Comparison of ENCODE assay signal across 10 cellular contexts in the genomic region with DNA sequence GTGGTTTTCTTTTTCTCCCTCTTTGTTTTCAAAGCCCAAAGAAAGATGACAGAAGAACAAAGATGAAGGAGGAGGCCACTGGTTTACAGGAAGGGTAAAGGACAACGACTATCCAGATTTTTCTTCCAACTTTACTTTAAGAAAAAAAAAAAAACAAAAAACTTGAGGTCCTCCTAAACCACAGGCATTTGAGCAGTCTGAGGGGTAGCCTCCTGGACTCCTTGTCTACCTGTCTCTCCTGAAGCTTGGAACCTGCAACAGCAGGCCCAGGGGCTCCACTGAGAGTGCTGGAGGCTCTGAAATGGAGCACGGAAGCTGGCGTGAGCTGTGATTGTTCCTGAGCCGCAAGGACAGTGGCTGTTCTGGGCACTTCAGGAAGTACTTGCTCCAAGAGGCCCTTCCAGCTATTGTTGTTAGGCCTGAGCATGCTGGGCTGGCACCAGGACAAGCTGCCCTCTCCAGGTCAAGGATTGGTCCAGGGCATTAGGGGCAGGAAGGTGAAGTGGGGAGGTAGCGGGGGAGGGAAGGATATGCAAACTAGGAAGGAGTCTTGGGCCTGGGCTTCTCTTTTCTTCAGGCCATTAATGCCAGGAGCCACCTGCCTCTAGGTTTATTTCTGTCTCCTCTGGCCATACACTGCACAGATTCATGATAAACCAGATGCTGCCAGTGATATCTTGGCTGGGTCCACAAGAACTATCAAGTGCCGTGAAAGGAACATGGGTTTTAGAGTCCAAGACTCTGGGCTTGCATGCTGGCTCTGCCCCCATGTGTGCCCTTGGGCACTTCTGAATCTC.
A peak's percentile ranks its signal among the peaks of the same experiment; 100 is the strongest.
DNase-seq lines count a peak whose midpoint lies in the region; ATAC-seq and TF ChIP-seq lines count a peak whose summit lies in the region.
"Had no signal": no experiment of that assay in that cellular context is flagged by ENCODE, and none has a peak within 500 bp of the region (broad histone marks: within the 10 kb centered on the region; RNA-seq: fewer than 3 reads in every experiment).

No MANE protein-coding gene starts in this region.

- H2AFZ ChIP-seq in GM23248 = no peak overlapping the region

- H3K27me3 Mint-ChIP-seq in activated CD8-positive, alpha-beta T cell treated with anti-CD3 and anti-CD28 coated beads, Interleukin-2, amount 10 ng/mL, durations not matched to agents 7 days and 5 days (ENCODE audit: low read depth) = no peaks in the 10 kb centered on the region

- H3K27ac ChIP-seq in GM23248 (peak overlapping the region; percentile 3; the same call in 1 of the 2 replicates), Panc1 (ENCODE audit: low read length) (peak overlapping the region; percentile 96), left ventricle myocardium inferior (replicated peaks) (peak overlapping the region; percentile 77)

- ATAC-seq in Panc1 = no peak
- ATAC-seq in activated CD8-positive, alpha-beta T cell treated with anti-CD3 and anti-CD28 coated beads, Interleukin-2, amount 10 ng/mL, durations not matched to agents 7 days and 5 days = no peak
- ATAC-seq in HG03108 (IDR thresholded peaks at IDR 0.05; ENCODE audit: unreplicated experiment) = no peak

- no peaks in the 10 kb centered on the region for H3K9me3 Mint-ChIP-seq in activated CD8-positive, alpha-beta T cell treated with anti-CD3 and anti-CD28 coated beads, Interleukin-2, amount 10 ng/mL, durations not matched to agents 7 days and 5 days (ENCODE audit: insufficient read depth)

- TF ChIP-seq CTCF in Panc1 (IDR thresholded peaks at IDR 0.05) (no peak), left ventricle myocardium inferior (IDR thresholded peaks at IDR 0.05; ENCODE audit: borderline replicate concordance) (no peak)

- H3K36me3 ChIP-seq in GM23248 (ENCODE audit: low read depth) (no peaks in the 10 kb centered on the region), Panc1 (ENCODE audit: control insufficient read depth, insufficient read depth, low read length) (no peaks in the 10 kb centered on the region), left ventricle myocardium inferior (no peaks in the 10 kb centered on the region)

- H3K79me2 ChIP-seq in GM23248 (ENCODE audit: insufficient read depth) = no peaks in the 10 kb centered on the region

- no peaks in the 10 kb centered on the region for H4K20me1 ChIP-seq in GM23248 (ENCODE audit: insufficient read depth)

- H3K4me1 ChIP-seq in GM23248 (ENCODE audit: insufficient read depth) = peaks cover 78% of the 10 kb centered on the region
- peaks cover 45% of the 10 kb centered on the region for H3K4me1 ChIP-seq in Panc1 (ENCODE audit: control insufficient read depth, insufficient read depth, low read length)
- H3K4me1 ChIP-seq in left ventricle myocardium inferior = peaks cover 43% of the 10 kb centered on the region

- no peak overlapping the region; the same call in 1 of the 2 replicates for H3K9ac ChIP-seq in GM23248

- intact Hi-C loops in Panc1 (cut with micrococcal nuclease; ENCODE audit: unreplicated experiment) = no loop called here
- intact Hi-C loops in left ventricle myocardium inferior (cut with micrococcal nuclease) = no loop called here

- H3K27me3 ChIP-seq in GM23248 (replicated peaks; ENCODE audit: insufficient read depth) = no peaks in the 10 kb centered on the region
- no peaks in the 10 kb centered on the region for H3K27me3 ChIP-seq in Panc1 (ENCODE audit: control insufficient read depth, insufficient read depth, low read length)
- H3K27me3 ChIP-seq in left ventricle myocardium inferior (ENCODE audit: low read depth) = no peaks in the 10 kb centered on the region

- no TSS peak for BruUV-seq in Panc1 (replicated peaks; lab: Mats Ljungman, UMichigan)

- WGBS in GM23248 (ENCODE audit: low coverage in 1 of 2, low lambda C conversion rate in 2 of 2, missing lambda C conversion rate in 2 of 2), 2 experiments = 75 to 77% methylated on average over 6 of the region's 6 CpGs

- H3K4me1 Mint-ChIP-seq in activated CD8-positive, alpha-beta T cell treated with anti-CD3 and anti-CD28 coated beads, Interleukin-2, amount 10 ng/mL, durations not matched to agents 7 days and 5 days (ENCODE audit: low read depth) = no peaks in the 10 kb centered on the region

- no peak for DNase-seq in GM23248
- DNase-seq in Panc1 (ENCODE audit: low read depth, low spot score) = no peak
- peak; percentile 34 for DNase-seq in left ventricle myocardium inferior
- DNase-seq in pulmonary artery endothelial cell (ENCODE audit: low read depth, low spot score) = peak; percentile 90
- no peak for DNase-seq in activated CD8-positive, alpha-beta T cell treated with anti-CD3 and anti-CD28 coated beads, Interleukin-2, amount 10 ng/mL, durations not matched to agents 7 days and 5 days
- DNase-seq in NCI-H226 = no peak
- no peak for DNase-seq in midbrain (lab: John Stamatoyannopoulos, UW)
- DNase-seq: activated effector memory CD4-positive, alpha-beta T cell treated with anti-CD3 and anti-CD28 coated beads, Interleukin-2, amount 50 U/mL, for 16 hours; small intestine had no signal

- CTCF ChIA-PET in Panc1 (lab: Charles Lee) = interaction anchor here (0.8 kb wide), 1 partner anchor 81 kb away, joined by 3 read pairs; no protein-coding TSS in a partner anchor
- CTCF ChIA-PET in activated CD8-positive, alpha-beta T cell treated with anti-CD3 and anti-CD28 coated beads, Interleukin-2, amount 10 ng/mL, durations not matched to agents 7 days and 5 days (lab: Charles Lee) = interaction anchor here (0.7 kb wide), 1 partner anchor 29 kb away, joined by 3 read pairs; no protein-coding TSS in a partner anchor

- no peak overlapping the region for H3K4me2 ChIP-seq in GM23248 (ENCODE audit: unreplicated experiment)

- no peaks in the 10 kb centered on the region for H3K36me3 Mint-ChIP-seq in activated CD8-positive, alpha-beta T cell treated with anti-CD3 and anti-CD28 coated beads, Interleukin-2, amount 10 ng/mL, durations not matched to agents 7 days and 5 days (ENCODE audit: low read depth)

- in situ Hi-C loops in GM23248 (cut with MboI) (no loop called here), Panc1 (cut with HindIII; ENCODE audit: low pct_unique_long_range_greater_than_20kb, low sequenced_read_pairs) (no loop called here)

- no peak overlapping the region for H3K27ac Mint-ChIP-seq in activated CD8-positive, alpha-beta T cell treated with anti-CD3 and anti-CD28 coated beads, Interleukin-2, amount 10 ng/mL, durations not matched to agents 7 days and 5 days

- no peak overlapping the region for H3K4me3 ChIP-seq in GM23248
- no peak overlapping the region for H3K4me3 ChIP-seq in Panc1 (ENCODE audit: low read depth in 2 of 2, low read length in 2 of 2)
- H3K4me3 ChIP-seq in left ventricle myocardium inferior = no peak overlapping the region

- H3K9me3 ChIP-seq in GM23248 (ENCODE audit: low read depth) (no peaks in the 10 kb centered on the region), Panc1 (ENCODE audit: control insufficient read depth, insufficient read depth, low read depth, low read length) (no peaks in the 10 kb centered on the region), left ventricle myocardium inferior (replicated peaks) (no peaks in the 10 kb centered on the region)

- POLR2A ChIA-PET in Panc1 (lab: Charles Lee) = no interaction called here
- POLR2A ChIA-PET in activated CD8-positive, alpha-beta T cell treated with anti-CD3 and anti-CD28 coated beads, Interleukin-2, amount 10 ng/mL, durations not matched to agents 7 days and 5 days (lab: Charles Lee) = no interaction called here

- H3K4me3 Mint-ChIP-seq in activated CD8-positive, alpha-beta T cell treated with anti-CD3 and anti-CD28 coated beads, Interleukin-2, amount 10 ng/mL, durations not matched to agents 7 days and 5 days = no peak overlapping the region

- peaks cover 53% of the 10 kb centered on the region for H3F3A ChIP-seq in GM23248 (ENCODE audit: insufficient read depth)

- H3K9me2 ChIP-seq in GM23248 (ENCODE audit: insufficient read depth) = no peaks in the 10 kb centered on the region

Comparison
In these comparisons a context has a peak if more than half of its experiments do, and no peak if none do; other contexts are left out.
1. DNase-seq: peak in left ventricle myocardium inferior (single experiment) and pulmonary artery endothelial cell (single experiment); none in GM23248 (single experiment), Panc1 (single experiment), activated CD8-positive, alpha-beta T cell treated with anti-CD3 and anti-CD28 coated beads, Interleukin-2, amount 10 ng/mL, durations not matched to agents 7 days and 5 days (single experiment), NCI-H226 (single experiment) and midbrain (single experiment).
2. H3K27ac ChIP-seq: peak in every context shown above with its lines; median percentile 96 in Panc1; 77 in left ventricle myocardium inferior; 3 in GM23248.